ENCODE assay signal across 20 cellular contexts in the genomic region with DNA sequence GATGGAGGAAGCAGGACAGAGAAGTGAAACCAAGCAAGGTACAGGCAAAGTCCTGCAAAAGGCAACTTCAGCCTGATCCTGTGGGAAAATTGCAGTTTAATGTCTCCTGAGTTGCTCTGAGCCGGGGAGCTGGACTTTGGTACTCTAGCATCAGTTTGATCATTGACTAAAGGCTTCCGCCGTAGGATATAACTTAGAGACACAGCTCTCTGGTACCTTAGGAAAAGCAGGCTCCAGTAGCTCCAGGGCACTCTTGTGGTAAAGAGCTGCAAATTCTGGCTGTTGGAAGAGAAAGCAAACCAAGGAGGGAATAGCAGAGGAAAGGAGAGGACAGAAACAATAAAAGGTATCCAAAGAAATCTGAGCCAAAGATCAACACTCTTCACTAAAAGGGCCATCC.
"Had no signal": no experiment of that assay in that cellular context is flagged by ENCODE, and none has a peak within 500 bp of the region (broad histone marks: within the 10 kb centered on the region; RNA-seq: fewer than 3 reads in every experiment).

No MANE protein-coding gene starts in this region.

- H3K4me1 Mint-ChIP-seq: T-helper 17 cell had no signal

- H3K27ac Mint-ChIP-seq: activated naive CD4-positive, alpha-beta T cell treated with anti-CD3 and anti-CD28 coated beads, Interleukin-2, amount 50 U/mL, for 72 hours; nephron progenitor cell; T-helper 17 cell had no signal

- H3K9me3 Mint-ChIP-seq: nephron progenitor cell had no signal

- DNase-seq: activated CD4-positive, alpha-beta T cell treated with anti-CD3 and anti-CD28 coated beads, Interleukin-2, amount 50 U/mL, for 4 hours; activated gamma-delta T cell; adrenal gland; cerebellar nuclear complex; cortex of kidney; effector CD4-positive, alpha-beta T cell; heart left ventricle; left colon; lower lobe of right lung; midbrain; nephron progenitor cell; stomach; T-helper 17 cell; WERI-Rb-1 had no signal

- H3K27ac ChIP-seq: adrenal gland, breast epithelium, esophagus muscularis mucosa, gastroesophageal sphincter, heart left ventricle, lower lobe of right lung, right atrium auricular region, stomach, WERI-Rb-1 had no signal

- H3K4me3 Mint-ChIP-seq: nephron progenitor cell, T-helper 17 cell had no signal

- H3K36me3 Mint-ChIP-seq: activated naive CD4-positive, alpha-beta T cell treated with anti-CD3 and anti-CD28 coated beads, Interleukin-2, amount 50 U/mL, for 72 hours had no signal

- ATAC-seq: activated naive CD4-positive, alpha-beta T cell treated with anti-CD3 and anti-CD28 coated beads, Interleukin-2, amount 50 U/mL, for 72 hours; gastroesophageal sphincter; heart left ventricle; left colon; lower lobe of right lung; T-helper 17 cell had no signal

- H3K27me3 ChIP-seq: adrenal gland, breast epithelium, esophagus muscularis mucosa, gastroesophageal sphincter, heart left ventricle, right atrium auricular region, stomach had no signal

- H3K27me3 Mint-ChIP-seq: T-helper 17 cell had no signal

- H3K4me3 ChIP-seq: adrenal gland, breast epithelium, esophagus muscularis mucosa, gastroesophageal sphincter, heart left ventricle, lower lobe of right lung, right atrium auricular region, stomach had no signal

- H3K4me1 ChIP-seq: adrenal gland, breast epithelium, esophagus muscularis mucosa, gastroesophageal sphincter, lower lobe of right lung, right atrium auricular region, stomach had no signal

- H3K36me3 ChIP-seq: adrenal gland, breast epithelium, esophagus muscularis mucosa, gastroesophageal sphincter, heart left ventricle, lower lobe of right lung, right atrium auricular region, stomach, WERI-Rb-1 had no signal

- H3K9me3 ChIP-seq: adrenal gland, breast epithelium, esophagus muscularis mucosa, gastroesophageal sphincter, lower lobe of right lung, right atrium auricular region, stomach had no signal

- FAIRE-seq: astrocyte had no signal
